In the genomic region with DNA sequence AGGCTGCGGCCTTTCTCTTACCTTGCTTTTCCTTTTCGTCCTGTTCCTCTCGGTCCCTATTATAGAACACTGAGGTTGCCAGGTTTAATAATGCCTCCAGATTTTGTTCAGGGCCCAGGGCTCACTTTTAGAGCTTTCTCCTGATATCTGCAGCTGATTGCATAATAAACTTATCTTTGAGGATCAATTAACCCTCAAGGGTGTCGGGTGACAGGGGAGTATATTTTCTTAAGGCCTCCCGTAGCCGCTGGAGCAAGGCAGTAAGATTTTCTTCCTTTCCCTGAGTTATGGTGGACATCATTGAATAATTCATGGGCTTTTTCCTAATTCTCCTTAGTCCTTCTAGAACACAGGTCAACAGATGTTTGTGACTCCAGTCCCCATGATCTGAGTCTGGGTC, we compare ENCODE assay signal across 1 cellular context. TPM values are rescaled to one million over a fixed set of nuclear protein-coding genes. Genes with fewer than 3 reads are reported as not detected.
"Had no signal": no experiment of that assay in that cellular context is flagged by ENCODE, and none has a peak within 500 bp of the region (broad histone marks: within the 10 kb centered on the region; RNA-seq: fewer than 3 reads in every experiment).

No MANE protein-coding gene starts in this region.

RNA-seq across cellular contexts. Expression of a gene that starts 10.5 kb away (rescaled TPM):
- polyA plus RNA-seq: hepatocyte had no signal
